ENCODE assay signal across 1 cellular context in genomic region chr2:8656160-8656641, GRCh38.
TF ChIP-seq lines count a peak whose summit lies in the region.

No MANE protein-coding gene starts in this region.

TF ChIP-seq in SK-N-SH treated with all-trans-retinoic acid at 6 μM for 48 hours, 23 proteins besides CTCF, POLR2A, EP300 and RAD21 (continued from another document):
- TF ChIP-seq, protein P1, sequence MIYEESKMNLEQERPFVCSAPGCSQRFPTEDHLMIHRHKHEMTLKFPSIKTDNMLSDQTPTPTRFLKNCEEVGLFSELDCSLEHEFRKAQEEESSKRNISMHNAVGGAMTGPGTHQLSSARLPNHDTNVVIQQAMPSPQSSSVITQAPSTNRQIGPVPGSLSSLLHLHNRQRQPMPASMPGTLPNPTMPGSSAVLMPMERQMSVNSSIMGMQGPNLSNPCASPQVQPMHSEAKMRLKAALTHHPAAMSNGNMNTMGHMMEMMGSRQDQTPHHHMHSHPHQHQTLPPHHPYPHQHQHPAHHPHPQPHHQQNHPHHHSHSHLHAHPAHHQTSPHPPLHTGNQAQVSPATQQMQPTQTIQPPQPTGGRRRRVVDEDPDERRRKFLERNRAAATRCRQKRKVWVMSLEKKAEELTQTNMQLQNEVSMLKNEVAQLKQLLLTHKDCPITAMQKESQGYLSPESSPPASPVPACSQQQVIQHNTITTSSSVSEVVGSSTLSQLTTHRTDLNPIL (CRISPR knock-in tag; IDR thresholded peaks at IDR 0.05; ENCODE audit: low read depth) = no peak
- TF ChIP-seq ZFP3 (CRISPR knock-in tag; IDR thresholded peaks at IDR 0.05) (no peak), ARNTL (CRISPR knock-in tag; IDR thresholded peaks at IDR 0.05; ENCODE audit: borderline replicate concordance, low read depth) (no peak), TSHZ2 (CRISPR knock-in tag; IDR thresholded peaks at IDR 0.05) (no peak), RARB (CRISPR knock-in tag; IDR thresholded peaks at IDR 0.05) (no peak)
- TF ChIP-seq, protein P2, sequence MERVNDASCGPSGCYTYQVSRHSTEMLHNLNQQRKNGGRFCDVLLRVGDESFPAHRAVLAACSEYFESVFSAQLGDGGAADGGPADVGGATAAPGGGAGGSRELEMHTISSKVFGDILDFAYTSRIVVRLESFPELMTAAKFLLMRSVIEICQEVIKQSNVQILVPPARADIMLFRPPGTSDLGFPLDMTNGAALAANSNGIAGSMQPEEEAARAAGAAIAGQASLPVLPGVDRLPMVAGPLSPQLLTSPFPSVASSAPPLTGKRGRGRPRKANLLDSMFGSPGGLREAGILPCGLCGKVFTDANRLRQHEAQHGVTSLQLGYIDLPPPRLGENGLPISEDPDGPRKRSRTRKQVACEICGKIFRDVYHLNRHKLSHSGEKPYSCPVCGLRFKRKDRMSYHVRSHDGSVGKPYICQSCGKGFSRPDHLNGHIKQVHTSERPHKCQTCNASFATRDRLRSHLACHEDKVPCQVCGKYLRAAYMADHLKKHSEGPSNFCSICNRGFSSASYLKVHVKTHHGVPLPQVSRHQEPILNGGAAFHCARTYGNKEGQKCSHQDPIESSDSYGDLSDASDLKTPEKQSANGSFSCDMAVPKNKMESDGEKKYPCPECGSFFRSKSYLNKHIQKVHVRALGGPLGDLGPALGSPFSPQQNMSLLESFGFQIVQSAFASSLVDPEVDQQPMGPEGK (CRISPR knock-in tag; IDR thresholded peaks at IDR 0.05; ENCODE audit: borderline replicate concordance) = no peak
